2 cellular contexts compared by ENCODE assay signal in the genomic region with DNA sequence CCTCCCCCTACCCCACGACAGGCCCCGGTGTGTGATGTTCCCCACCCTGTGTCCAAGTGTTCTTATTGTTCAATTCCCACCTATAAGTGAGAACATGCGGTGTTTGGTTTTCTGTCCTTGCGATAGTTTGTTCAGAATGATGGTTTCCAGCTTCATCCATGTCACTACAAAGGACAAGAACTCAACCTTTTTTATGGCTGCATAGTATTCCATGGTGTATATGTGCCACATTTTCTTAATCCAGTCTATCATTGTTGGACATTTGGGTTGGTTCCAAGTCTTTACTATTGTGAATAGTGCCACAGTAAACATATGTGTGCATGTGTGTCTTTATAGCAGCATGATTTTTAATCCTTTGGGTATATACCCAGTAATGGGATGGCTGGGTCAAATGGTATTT.
TF ChIP-seq lines count a peak whose summit lies in the region.

No MANE protein-coding gene starts in this region.

TF ChIP-seq in HEK293, 187 proteins besides CTCF, POLR2A, EP300 and RAD21:
- peak; percentile 85 for TF ChIP-seq ZNF146 (tag by site-specific recombination; IDR thresholded peaks at IDR 0.05)
- TF ChIP-seq, protein P1, sequence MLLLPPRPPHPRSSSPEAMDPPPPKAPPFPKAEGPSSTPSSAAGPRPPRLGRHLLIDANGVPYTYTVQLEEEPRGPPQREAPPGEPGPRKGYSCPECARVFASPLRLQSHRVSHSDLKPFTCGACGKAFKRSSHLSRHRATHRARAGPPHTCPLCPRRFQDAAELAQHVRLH (tag by site-specific recombination; IDR thresholded peaks at IDR 0.05) = peak; percentile 80; the same call in 1 of the 2 replicates

TF ChIP-seq in K562, 482 proteins besides CTCF, POLR2A, EP300 and RAD21:
- TF ChIP-seq ZNF146 (CRISPR knock-in tag; IDR thresholded peaks at IDR 0.05; ENCODE audit: unreplicated experiment) (peak; percentile 66), BCOR (IDR thresholded peaks at IDR 0.05) (0 out of 2 replicates have a peak, but pooled peaks have one; percentile 39)
